18 cellular contexts compared by ENCODE assay signal in genomic region chr5:36889264-36889663, GRCh38.
"Had no signal": no experiment of that assay in that cellular context is flagged by ENCODE, and none has a peak within 500 bp of the region (broad histone marks: within the 10 kb centered on the region; RNA-seq: fewer than 3 reads in every experiment).

No MANE protein-coding gene starts in this region.

- H3K27ac Mint-ChIP-seq: activated naive CD8-positive, alpha-beta T cell treated with anti-CD3 and anti-CD28 coated beads, Interleukin-2, amount 10 ng/mL, durations not matched to agents 7 days and 5 days; brain; stimulated activated naive B cell treated with anti-CD40 and anti-IgM and Interleukin-4, amounts not matched to agents 10 μg/mL and 1 μg/mL and 100 μg/mL, for 72 hours; T-helper 2 cell treated with Interferon-gamma antibody and Interleukin-4, amounts not matched to agents 5 μg/mL and 100 μg/mL, for 36 hours; WTC11 had no signal

- H3K4me3 Mint-ChIP-seq: activated naive CD8-positive, alpha-beta T cell treated with anti-CD3 and anti-CD28 coated beads, Interleukin-2, amount 10 ng/mL, durations not matched to agents 7 days and 5 days; brain; stimulated activated naive B cell treated with anti-CD40 and anti-IgM and Interleukin-4, amounts not matched to agents 10 μg/mL and 1 μg/mL and 100 μg/mL, for 72 hours; T-helper 2 cell treated with Interferon-gamma antibody and Interleukin-4, amounts not matched to agents 5 μg/mL and 100 μg/mL, for 36 hours; WTC11 had no signal

- DNase-seq: activated naive CD8-positive, alpha-beta T cell treated with anti-CD3 and anti-CD28 coated beads, Interleukin-2, amount 10 ng/mL, durations not matched to agents 7 days and 5 days; caudate nucleus; dorsolateral prefrontal cortex; left cardiac atrium; mesenchymal stem cell; naive thymus-derived CD8-positive, alpha-beta T cell; posterior cingulate gyrus; retina; SHP77 treated with DMSO at 0.1 percent for 48 hours; SK-N-SH; spleen; stimulated activated CD4-positive, alpha-beta T cell treated with anti-CD3 and anti-CD28 coated beads, Interleukin-4, amount 100 ng/mL, for 4 hours; stimulated activated naive B cell treated with anti-CD40 and anti-IgM and Interleukin-4, amounts not matched to agents 10 μg/mL and 1 μg/mL and 100 μg/mL, for 72 hours; transverse colon; uterus had no signal

- ATAC-seq: left cardiac atrium; naive thymus-derived CD8-positive, alpha-beta T cell; WTC11 had no signal

- H3K27me3 Mint-ChIP-seq: activated naive CD8-positive, alpha-beta T cell treated with anti-CD3 and anti-CD28 coated beads, Interleukin-2, amount 10 ng/mL, durations not matched to agents 7 days and 5 days; brain; naive thymus-derived CD8-positive, alpha-beta T cell; stimulated activated naive B cell treated with anti-CD40 and anti-IgM and Interleukin-4, amounts not matched to agents 10 μg/mL and 1 μg/mL and 100 μg/mL, for 72 hours had no signal
